In genomic region chr2:178449700-178450573, GRCh38 we compare ENCODE assay signal across 8 cellular contexts. TPM values are rescaled to one million over a fixed set of nuclear protein-coding genes. Genes with fewer than 3 reads are reported as not detected.
DNase-seq lines count a peak whose midpoint lies in the region; ATAC-seq and TF ChIP-seq lines count a peak whose summit lies in the region.

No MANE protein-coding gene starts in this region.

- H3K4me3 ChIP-seq in SK-N-MC: peak overlapping the region; percentile 98
- H3K4me3 ChIP-seq in trophoblast cell (ENCODE audit: low read depth, low read length): peak overlapping the region; percentile 99

- peaks cover 6% of the 10 kb centered on the region for H3K79me2 ChIP-seq in trophoblast cell (ENCODE audit: control insufficient read depth, insufficient read depth, low read length, poor library complexity)

- H3K36me3 ChIP-seq in SK-N-MC (ENCODE audit: insufficient read depth, low read length) (peaks cover 35% of the 10 kb centered on the region), trophoblast cell (ENCODE audit: control insufficient read depth in 1 of 2, insufficient read depth in 2 of 2, low read length in 2 of 2) (peaks cover 8 to 18% of the 10 kb centered on the region in 2 experiments)

- no peaks in the 10 kb centered on the region for H3K27me3 ChIP-seq in trophoblast cell (ENCODE audit: insufficient read depth, low read length)

- peak overlapping the region; percentile 48 for H2AFZ ChIP-seq in trophoblast cell (ENCODE audit: insufficient read depth, low read length, poor library complexity)

- H4K12ac ChIP-seq in trophoblast cell (ENCODE audit: low read depth, low read length): no peak overlapping the region

- no peak overlapping the region for H3K23ac ChIP-seq in trophoblast cell (ENCODE audit: low read length)

- DNase-seq in SK-N-MC (ENCODE audit: low read depth, low spot score) (no peak), fibroblast of gingiva (ENCODE audit: low read depth) (peak; percentile 6), trophoblast cell (peak in 1 of 2 donors; percentile 2), NOMO-1 treated with dmso at 0.1 percent for 144 hours (lab: John Stamatoyannopoulos, UW; ENCODE audit: unreplicated experiment) (no peak), DMS114 treated with DMSO at 0.1 percent for 48 hours (lab: John Stamatoyannopoulos, UW; ENCODE audit: unreplicated experiment) (no peak)

- peak; percentile 39 for ATAC-seq in GM18870 (IDR thresholded peaks at IDR 0.05; ENCODE audit: unreplicated experiment)
- peak; percentile 50 for ATAC-seq in HG03064 (IDR thresholded peaks at IDR 0.05; ENCODE audit: low read depth, unreplicated experiment)

- no peaks in the 10 kb centered on the region for H3K9me3 ChIP-seq in SK-N-MC (ENCODE audit: low read depth, low read length)
- no peaks in the 10 kb centered on the region for H3K9me3 ChIP-seq in trophoblast cell (ENCODE audit: insufficient read depth, low read depth, low read length)

- H2BK120ac ChIP-seq in trophoblast cell (ENCODE audit: insufficient read depth, low read length, poor library complexity): no peak overlapping the region

- WGBS in trophoblast cell (ENCODE audit: extremely low coverage, insufficient coverage, insufficient read length): no CpG with 5 or more reads among the region's 22 CpGs

- H2AK5ac ChIP-seq in trophoblast cell (ENCODE audit: low read length): no peak overlapping the region

- H4K91ac ChIP-seq in trophoblast cell (ENCODE audit: low read depth, low read length): peak overlapping the region; percentile 11

- peaks cover 7 to 11% of the 10 kb centered on the region in 2 experiments for H3K4me1 ChIP-seq in trophoblast cell (ENCODE audit: control insufficient read depth in 1 of 2, insufficient read depth in 2 of 2, low read length in 2 of 2)

- H3K4ac ChIP-seq in trophoblast cell (ENCODE audit: low read depth, low read length): peak overlapping the region; percentile 87

- H3K9ac ChIP-seq in SK-N-MC (ENCODE audit: insufficient read length): peak overlapping the region; percentile 98
- H3K9ac ChIP-seq in trophoblast cell (ENCODE audit: low read length): peak overlapping the region; percentile 70

- H3K18ac ChIP-seq in trophoblast cell (ENCODE audit: low read length): peak overlapping the region; percentile 30

- H3K14ac ChIP-seq in trophoblast cell (ENCODE audit: low read length): peak overlapping the region; percentile 63

- H4K8ac ChIP-seq in trophoblast cell (ENCODE audit: low read depth, low read length): peak overlapping the region; percentile 69

- H3K4me2 ChIP-seq in trophoblast cell (ENCODE audit: low read length): peak overlapping the region; percentile 64

- no peak for TF ChIP-seq CTCF in C4-2B (conservative IDR thresholded peaks at IDR 0.05)

- H3K27ac ChIP-seq in C4-2B (peak overlapping the region; percentile 93), SK-N-MC (no peak overlapping the region), trophoblast cell (ENCODE audit: low read depth, low read length) (peak overlapping the region; percentile 57)

- no peak overlapping the region for H2BK12ac ChIP-seq in trophoblast cell (ENCODE audit: low read length)

- peaks cover 11% of the 10 kb centered on the region for H3K79me1 ChIP-seq in trophoblast cell (ENCODE audit: low read length)

- no peak overlapping the region for H2BK5ac ChIP-seq in trophoblast cell (ENCODE audit: low read depth, low read length, poor library complexity)

RNA-seq across cellular contexts. Expression of gene PRKRA, which starts 1.0 kb away (rescaled TPM):
- polyA plus RNA-seq in trophoblast cell (2013): 38.2 and 41.0 TPM in 2 replicates

RNA-seq across cellular contexts. Expression of gene PJVK, which starts 1.2 kb away (rescaled TPM):
- 2.2 and 2.4 TPM in 2 replicates for polyA plus RNA-seq in trophoblast cell (2013)

RNA-seq across cellular contexts. Expression of gene FKBP7, which starts 28.5 kb away (rescaled TPM):
- 14.8 and 16.9 TPM in 2 replicates for polyA plus RNA-seq in trophoblast cell (2013)

RNA-seq across cellular contexts. Expression of gene PLEKHA3, which starts 30.3 kb away (rescaled TPM):
- polyA plus RNA-seq in trophoblast cell (2013): 9.1 and 9.4 TPM in 2 replicates
